Comparison of ENCODE assay signal across 2 cellular contexts in genomic region chr1:74571875-74572274, GRCh38.
TF ChIP-seq lines count a peak whose summit lies in the region.

No MANE protein-coding gene starts in this region.

TF ChIP-seq in HEK293, 187 proteins besides CTCF, POLR2A, EP300 and RAD21:
- TF ChIP-seq REST (tag by site-specific recombination; IDR thresholded peaks at IDR 0.05) (peak; percentile 77), ZNF248 (tag by site-specific recombination; IDR thresholded peaks at IDR 0.05) (no peak), ZNF473 (tag by site-specific recombination; IDR thresholded peaks at IDR 0.05) (no peak), ZIC2 (tag by site-specific recombination; IDR thresholded peaks at IDR 0.05) (no peak), ZNF776 (tag by site-specific recombination; IDR thresholded peaks at IDR 0.05; ENCODE audit: borderline replicate concordance) (no peak), ZNF548 (tag by site-specific recombination; IDR thresholded peaks at IDR 0.05) (no peak), SALL2 (tag by site-specific recombination; IDR thresholded peaks at IDR 0.05; ENCODE audit: borderline replicate concordance) (no peak)

TF ChIP-seq in SK-N-SH treated with all-trans-retinoic acid at 6 μM for 48 hours, 23 proteins besides CTCF, POLR2A, EP300 and RAD21 (continued from another document):
- TF ChIP-seq ZNF565 (CRISPR knock-in tag; conservative IDR thresholded peaks at IDR 0.05; ENCODE audit: low read depth) = no peak
- no peak for TF ChIP-seq PPARA (CRISPR knock-in tag; IDR thresholded peaks at IDR 0.05; ENCODE audit: borderline replicate concordance)
- no peak for TF ChIP-seq CSDC2 (CRISPR knock-in tag; IDR thresholded peaks at IDR 0.05)
- no peak for TF ChIP-seq SNAI2 (CRISPR knock-in tag; IDR thresholded peaks at IDR 0.05)
- TF ChIP-seq ZFP30 (CRISPR knock-in tag; IDR thresholded peaks at IDR 0.05) = no peak
